Comparison of ENCODE assay signal across 23 cellular contexts in the genomic region with DNA sequence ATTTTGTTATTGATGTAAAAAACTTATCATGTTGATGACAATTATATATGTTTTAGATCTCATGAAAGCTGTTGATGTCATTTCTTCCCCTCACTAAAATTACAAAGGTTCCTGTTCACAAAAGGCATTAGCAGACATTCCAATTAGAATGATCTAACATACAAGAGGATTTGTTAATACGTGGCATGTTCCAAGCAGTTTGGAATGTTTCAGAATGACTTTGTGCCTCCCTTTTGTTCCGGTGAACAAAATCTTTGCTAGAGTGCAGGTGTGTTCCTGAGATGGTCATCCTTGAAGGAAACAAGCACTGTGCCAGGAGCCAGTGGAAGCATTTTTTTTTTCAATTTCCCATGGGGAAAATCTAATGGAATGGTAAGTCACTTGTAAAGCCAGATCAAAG.
"Had no signal": no experiment of that assay in that cellular context is flagged by ENCODE, and none has a peak within 500 bp of the region (broad histone marks: within the 10 kb centered on the region; RNA-seq: fewer than 3 reads in every experiment).

No MANE protein-coding gene starts in this region.

- H3K27ac ChIP-seq: dorsolateral prefrontal cortex, gastrocnemius medialis, left lung, prostate gland, sigmoid colon, stomach, thyroid gland, vagina had no signal

- H3K4me3 Mint-ChIP-seq: naive thymus-derived CD4-positive, alpha-beta T cell; nephron; stimulated activated effector memory CD8-positive, alpha-beta T cell treated with anti-CD3 and anti-CD28 coated beads, Interleukin-12 subunit alpha, Interleukin-12 subunit beta, amount 100 ng/mL, for 72 hours had no signal

- H3K4me1 ChIP-seq: gastrocnemius medialis, left lung, prostate gland, sigmoid colon, stomach, thyroid gland, vagina had no signal

- H3K9me3 Mint-ChIP-seq: nephron had no signal

- H3K9me3 ChIP-seq: gastrocnemius medialis, left lung, prostate gland, sigmoid colon, stomach, thyroid gland, vagina had no signal

- ATAC-seq: gastrocnemius medialis; left cardiac atrium; left lung; naive thymus-derived CD4-positive, alpha-beta T cell; right cardiac atrium; stimulated activated effector memory CD8-positive, alpha-beta T cell treated with anti-CD3 and anti-CD28 coated beads, Interleukin-12 subunit alpha, Interleukin-12 subunit beta, amount 100 ng/mL, for 72 hours had no signal

- H3K27ac Mint-ChIP-seq: naive thymus-derived CD4-positive, alpha-beta T cell; nephron; stimulated activated effector memory CD8-positive, alpha-beta T cell treated with anti-CD3 and anti-CD28 coated beads, Interleukin-12 subunit alpha, Interleukin-12 subunit beta, amount 100 ng/mL, for 72 hours had no signal

- H3K36me3 ChIP-seq: gastrocnemius medialis, left lung, prostate gland, sigmoid colon, stomach, thyroid gland, vagina had no signal

- H3K4me3 ChIP-seq: dorsolateral prefrontal cortex, gastrocnemius medialis, left lung, prostate gland, sigmoid colon, stomach, thyroid gland, vagina had no signal

- H3K27me3 ChIP-seq: gastrocnemius medialis, left lung, sigmoid colon, stomach, thyroid gland, vagina had no signal

- DNase-seq: dorsolateral prefrontal cortex; effector CD4-positive, alpha-beta T cell; gastrocnemius medialis; head of caudate nucleus; left cardiac atrium; left lung; mesendoderm; midbrain; naive thymus-derived CD4-positive, alpha-beta T cell; nucleus accumbens; right cardiac atrium; sigmoid colon; stimulated activated CD4-positive, alpha-beta T cell treated with anti-CD3 and anti-CD28 coated beads, Interleukin-2, amount 100 ng/mL, for 24 hours; stimulated activated CD4-positive, alpha-beta T cell treated with anti-CD3 and anti-CD28 coated beads, Interleukin-4, amount 100 ng/mL, for 24 hours; stimulated activated naive CD4-positive, alpha-beta T cell treated with Interleukin-2 at 50 U/mL for 16 hours; stomach; thyroid gland; trophoblast cell had no signal

- H3K4me1 Mint-ChIP-seq: naive thymus-derived CD4-positive, alpha-beta T cell; nephron; stimulated activated effector memory CD8-positive, alpha-beta T cell treated with anti-CD3 and anti-CD28 coated beads, Interleukin-12 subunit alpha, Interleukin-12 subunit beta, amount 100 ng/mL, for 72 hours had no signal

- H3K36me3 Mint-ChIP-seq: naive thymus-derived CD4-positive, alpha-beta T cell; stimulated activated effector memory CD8-positive, alpha-beta T cell treated with anti-CD3 and anti-CD28 coated beads, Interleukin-12 subunit alpha, Interleukin-12 subunit beta, amount 100 ng/mL, for 72 hours had no signal

- FAIRE-seq: islet of Langerhans had no signal
